37 cellular contexts compared by ENCODE assay signal in genomic region chr6:167978607-167979006, GRCh38. TPM values are rescaled to one million over a fixed set of nuclear protein-coding genes. Genes with fewer than 3 reads are reported as not detected.
"Had no signal": no experiment of that assay in that cellular context is flagged by ENCODE, and none has a peak within 500 bp of the region (broad histone marks: within the 10 kb centered on the region; RNA-seq: fewer than 3 reads in every experiment).

No MANE protein-coding gene starts in this region.

- H3K4me1 ChIP-seq: adrenal gland, breast epithelium had no signal

- H3K36me3 Mint-ChIP-seq: activated CD4-positive, alpha-beta memory T cell treated with anti-CD3 and anti-CD28 coated beads for 36 hours; activated naive CD4-positive, alpha-beta T cell treated with anti-CD3 and anti-CD28 coated beads, Interleukin-2, amount 50 U/mL, for 72 hours; activated naive CD8-positive, alpha-beta T cell treated with anti-CD3 and anti-CD28 coated beads for 36 hours had no signal

- DNase-seq: activated B cell treated with CpG ODN at 0.5 μM for 24 hours; activated CD4-positive, alpha-beta memory T cell treated with anti-CD3 and anti-CD28 coated beads for 36 hours; activated CD4-positive, alpha-beta T cell treated with anti-CD3 and anti-CD28 coated beads for 4 hours; activated CD4-positive, alpha-beta T cell treated with anti-CD3 and anti-CD28 coated beads, Interleukin-2, amount 10 ng/mL, durations not matched to agents 24 days and 14 days; activated CD4-positive, alpha-beta T cell treated with anti-CD3 and anti-CD28 coated beads, Interleukin-2, amount 50 U/mL, for 1 hour; activated CD4-positive, alpha-beta T cell treated with anti-CD3 and anti-CD28 coated beads, Interleukin-2, amount 50 U/mL, for 4 hours; activated CD4-positive, CD25-positive, alpha-beta regulatory T cell treated with anti-CD3 and anti-CD28 coated beads, Interleukin-2, amount 50 U/mL, for 72 hours; activated CD8-positive, alpha-beta memory T cell treated with anti-CD3 and anti-CD28 coated beads, Interleukin-2, amount 50 U/mL, for 4 hours; activated CD8-positive, alpha-beta T cell treated with anti-CD3 and anti-CD28 coated beads for 36 hours; activated effector memory CD4-positive, alpha-beta T cell treated with anti-CD3 and anti-CD28 coated beads, Interleukin-2, amount 50 U/mL, for 16 hours; activated gamma-delta T cell treated with Interleukin-2 at 50 U/mL for 16 hours; activated naive CD4-positive, alpha-beta T cell; activated naive CD4-positive, alpha-beta T cell treated with anti-CD3 and anti-CD28 coated beads for 36 hours; activated naive CD4-positive, alpha-beta T cell treated with anti-CD3 and anti-CD28 coated beads, Interleukin-2, amount 50 U/mL, for 16 hours; activated naive CD8-positive, alpha-beta T cell treated with anti-CD3 and anti-CD28 coated beads for 36 hours; activated T-cell treated with anti-CD3 and anti-CD28 coated beads for 4 hours; activated T-cell treated with anti-CD3 and anti-CD28 coated beads, Interleukin-2, amount 50 U/mL, for 1 hour; activated T-cell treated with anti-CD3 and anti-CD28 coated beads, Interleukin-2, amount 50 U/mL, for 4 hours; activated T-cell treated with anti-CD3 and anti-CD28 coated beads, Interleukin-2, amount 50 U/mL, for 72 hours; adrenal gland; amniotic stem cell; body of pancreas; brain microvascular endothelial cell; central memory CD4-positive, alpha-beta T cell; T-helper 1 cell; T-helper 2 cell; T-helper 9 cell had no signal

- H3K27me3 Mint-ChIP-seq: activated CD4-positive, alpha-beta memory T cell treated with anti-CD3 and anti-CD28 coated beads for 36 hours; activated CD8-positive, alpha-beta T cell treated with anti-CD3 and anti-CD28 coated beads for 36 hours; activated T-helper 17 cell treated with anti-CD3 and anti-CD28 coated beads, Interleukin-2, amount 50 U/mL, for 72 hours had no signal

- H3K9me3 ChIP-seq: adrenal gland, body of pancreas, breast epithelium had no signal

- H3K27me3 ChIP-seq: adrenal gland, body of pancreas, brain microvascular endothelial cell, breast epithelium had no signal

- H3K27ac ChIP-seq: adrenal gland, body of pancreas, brain microvascular endothelial cell, VCaP had no signal

- H3K4me1 Mint-ChIP-seq: activated B cell treated with CpG ODN at 0.5 μM for 24 hours; activated CD4-positive, alpha-beta T cell treated with anti-CD3 and anti-CD28 coated beads, Interleukin-2, amount 10 ng/mL, durations not matched to agents 24 days and 14 days; activated naive CD8-positive, alpha-beta T cell treated with anti-CD3 and anti-CD28 coated beads for 36 hours; activated T-helper 17 cell treated with anti-CD3 and anti-CD28 coated beads, Interleukin-2, amount 50 U/mL, for 72 hours had no signal

- H3K9me3 Mint-ChIP-seq: activated B cell treated with CpG ODN at 0.5 μM for 24 hours; activated CD4-positive, alpha-beta memory T cell treated with anti-CD3 and anti-CD28 coated beads for 36 hours; activated CD4-positive, alpha-beta T cell treated with anti-CD3 and anti-CD28 coated beads, Interleukin-2, amount 10 ng/mL, durations not matched to agents 24 days and 14 days; activated CD8-positive, alpha-beta T cell treated with anti-CD3 and anti-CD28 coated beads for 36 hours; activated naive CD4-positive, alpha-beta T cell treated with anti-CD3 and anti-CD28 coated beads for 36 hours; activated naive CD4-positive, alpha-beta T cell treated with anti-CD3 and anti-CD28 coated beads, Interleukin-2, amount 50 U/mL, for 72 hours; activated naive CD8-positive, alpha-beta T cell treated with anti-CD3 and anti-CD28 coated beads for 36 hours; activated T-cell treated with anti-CD3 and anti-CD28 coated beads, Interleukin-2, amount 50 U/mL, for 4 hours; activated T-cell treated with anti-CD3 and anti-CD28 coated beads, Interleukin-2, amount 50 U/mL, for 72 hours; activated T-helper 1 cell treated with anti-CD3 and anti-CD28 coated beads, Interleukin-12 subunit alpha, Interleukin-12 subunit beta, Interleukin-2, Interleukin-4 antibody, amounts not matched to agents 30 ng/mL and 10 ng/mL and 1 ng/mL, durations not matched to agents 14 hours and 24 hours and 36 hours; activated T-helper 17 cell treated with anti-CD3 and anti-CD28 coated beads, Interleukin-2, amount 50 U/mL, for 72 hours; T-helper 1 cell treated with Interleukin-12 subunit alpha and Interleukin-12 subunit beta and Interleukin-4 antibody, amounts not matched to agents 30 μg/mL and 1 μg/mL, for 36 hours; T-helper 2 cell treated with Interferon-gamma antibody and Interleukin-4, amounts not matched to agents 5 μg/mL and 100 μg/mL, for 36 hours had no signal

- H3K36me3 ChIP-seq: adrenal gland, brain microvascular endothelial cell, breast epithelium had no signal

- H3K4me3 ChIP-seq: adrenal gland, body of pancreas, breast epithelium had no signal

- ATAC-seq: activated CD8-positive, alpha-beta T cell treated with anti-CD3 and anti-CD28 coated beads for 36 hours; activated naive CD4-positive, alpha-beta T cell treated with anti-CD3 and anti-CD28 coated beads, Interleukin-2, amount 50 U/mL, for 72 hours; activated T-cell treated with anti-CD3 and anti-CD28 coated beads, Interleukin-2, amount 50 U/mL, for 4 hours; activated T-cell treated with anti-CD3 and anti-CD28 coated beads, Interleukin-2, amount 50 U/mL, for 72 hours; activated T-helper 17 cell treated with anti-CD3 and anti-CD28 coated beads, Interleukin-2, amount 50 U/mL, for 72 hours; body of pancreas had no signal

- FAIRE-seq: astrocyte, TTC549 had no signal

- H3K4me3 Mint-ChIP-seq: activated B cell treated with CpG ODN at 0.5 μM for 24 hours; activated CD4-positive, alpha-beta memory T cell treated with anti-CD3 and anti-CD28 coated beads for 36 hours; activated CD4-positive, alpha-beta T cell treated with anti-CD3 and anti-CD28 coated beads, Interleukin-2, amount 10 ng/mL, durations not matched to agents 24 days and 14 days; activated CD8-positive, alpha-beta T cell treated with anti-CD3 and anti-CD28 coated beads for 36 hours; activated naive CD4-positive, alpha-beta T cell treated with anti-CD3 and anti-CD28 coated beads for 36 hours; activated naive CD8-positive, alpha-beta T cell treated with anti-CD3 and anti-CD28 coated beads for 36 hours; activated T-cell treated with anti-CD3 and anti-CD28 coated beads, Interleukin-2, amount 50 U/mL, for 4 hours; activated T-cell treated with anti-CD3 and anti-CD28 coated beads, Interleukin-2, amount 50 U/mL, for 72 hours; activated T-helper 1 cell treated with anti-CD3 and anti-CD28 coated beads, Interleukin-12 subunit alpha, Interleukin-12 subunit beta, Interleukin-2, Interleukin-4 antibody, amounts not matched to agents 30 ng/mL and 10 ng/mL and 1 ng/mL, durations not matched to agents 14 hours and 24 hours and 36 hours; activated T-helper 17 cell treated with anti-CD3 and anti-CD28 coated beads, Interleukin-2, amount 50 U/mL, for 72 hours; T-helper 1 cell treated with Interleukin-12 subunit alpha and Interleukin-12 subunit beta and Interleukin-4 antibody, amounts not matched to agents 30 μg/mL and 1 μg/mL, for 36 hours; T-helper 2 cell treated with Interferon-gamma antibody and Interleukin-4, amounts not matched to agents 5 μg/mL and 100 μg/mL, for 36 hours had no signal

- H3K27ac Mint-ChIP-seq: activated B cell treated with CpG ODN at 0.5 μM for 24 hours; activated CD4-positive, alpha-beta memory T cell treated with anti-CD3 and anti-CD28 coated beads for 36 hours; activated CD4-positive, alpha-beta T cell treated with anti-CD3 and anti-CD28 coated beads, Interleukin-2, amount 10 ng/mL, durations not matched to agents 24 days and 14 days; activated CD8-positive, alpha-beta T cell treated with anti-CD3 and anti-CD28 coated beads for 36 hours; activated naive CD4-positive, alpha-beta T cell treated with anti-CD3 and anti-CD28 coated beads for 36 hours; activated naive CD4-positive, alpha-beta T cell treated with anti-CD3 and anti-CD28 coated beads, Interleukin-2, amount 50 U/mL, for 72 hours; activated naive CD8-positive, alpha-beta T cell treated with anti-CD3 and anti-CD28 coated beads for 36 hours; activated T-cell treated with anti-CD3 and anti-CD28 coated beads, Interleukin-2, amount 50 U/mL, for 72 hours; activated T-helper 1 cell treated with anti-CD3 and anti-CD28 coated beads, Interleukin-12 subunit alpha, Interleukin-12 subunit beta, Interleukin-2, Interleukin-4 antibody, amounts not matched to agents 30 ng/mL and 10 ng/mL and 1 ng/mL, durations not matched to agents 14 hours and 24 hours and 36 hours; activated T-helper 17 cell treated with anti-CD3 and anti-CD28 coated beads, Interleukin-2, amount 50 U/mL, for 72 hours; T-helper 1 cell treated with Interleukin-12 subunit alpha and Interleukin-12 subunit beta and Interleukin-4 antibody, amounts not matched to agents 30 μg/mL and 1 μg/mL, for 36 hours; T-helper 2 cell treated with Interferon-gamma antibody and Interleukin-4, amounts not matched to agents 5 μg/mL and 100 μg/mL, for 36 hours had no signal

RNA-seq across cellular contexts. Expression of gene KIF25, which starts 18.9 kb away (rescaled TPM):
- total RNA-seq: activated B cell treated with CpG ODN at 0.5 μM for 24 hours; activated CD4-positive, alpha-beta memory T cell treated with anti-CD3 and anti-CD28 coated beads for 36 hours; activated CD4-positive, alpha-beta T cell treated with anti-CD3 and anti-CD28 coated beads, Interleukin-2, amount 10 ng/mL, durations not matched to agents 24 days and 14 days; activated CD8-positive, alpha-beta memory T cell treated with anti-CD3 and anti-CD28 coated beads for 36 hours; activated CD8-positive, alpha-beta T cell treated with anti-CD3 and anti-CD28 coated beads for 36 hours; activated naive CD4-positive, alpha-beta T cell treated with anti-CD3 and anti-CD28 coated beads for 36 hours; activated naive CD4-positive, alpha-beta T cell treated with anti-CD3 and anti-CD28 coated beads, Interleukin-2, amount 50 U/mL, for 72 hours; activated naive CD8-positive, alpha-beta T cell treated with anti-CD3 and anti-CD28 coated beads for 36 hours; activated T-cell treated with anti-CD3 and anti-CD28 coated beads, Interleukin-2, amount 50 U/mL, for 4 hours; activated T-helper 1 cell treated with anti-CD3 and anti-CD28 coated beads, Interleukin-12 subunit alpha, Interleukin-12 subunit beta, Interleukin-2, Interleukin-4 antibody, amounts not matched to agents 30 ng/mL and 10 ng/mL and 1 ng/mL, durations not matched to agents 14 hours and 24 hours and 36 hours; adrenal gland; astrocyte had no signal
